ENCODE assay signal across 1 cellular context in genomic region chr2:170139276-170139967, GRCh38.
TF ChIP-seq lines count a peak whose summit lies in the region.

No MANE protein-coding gene starts in this region.

TF ChIP-seq in K562, 482 proteins besides CTCF, POLR2A, EP300 and RAD21 (continued from another document and continues in another):
- TF ChIP-seq, protein P1, sequence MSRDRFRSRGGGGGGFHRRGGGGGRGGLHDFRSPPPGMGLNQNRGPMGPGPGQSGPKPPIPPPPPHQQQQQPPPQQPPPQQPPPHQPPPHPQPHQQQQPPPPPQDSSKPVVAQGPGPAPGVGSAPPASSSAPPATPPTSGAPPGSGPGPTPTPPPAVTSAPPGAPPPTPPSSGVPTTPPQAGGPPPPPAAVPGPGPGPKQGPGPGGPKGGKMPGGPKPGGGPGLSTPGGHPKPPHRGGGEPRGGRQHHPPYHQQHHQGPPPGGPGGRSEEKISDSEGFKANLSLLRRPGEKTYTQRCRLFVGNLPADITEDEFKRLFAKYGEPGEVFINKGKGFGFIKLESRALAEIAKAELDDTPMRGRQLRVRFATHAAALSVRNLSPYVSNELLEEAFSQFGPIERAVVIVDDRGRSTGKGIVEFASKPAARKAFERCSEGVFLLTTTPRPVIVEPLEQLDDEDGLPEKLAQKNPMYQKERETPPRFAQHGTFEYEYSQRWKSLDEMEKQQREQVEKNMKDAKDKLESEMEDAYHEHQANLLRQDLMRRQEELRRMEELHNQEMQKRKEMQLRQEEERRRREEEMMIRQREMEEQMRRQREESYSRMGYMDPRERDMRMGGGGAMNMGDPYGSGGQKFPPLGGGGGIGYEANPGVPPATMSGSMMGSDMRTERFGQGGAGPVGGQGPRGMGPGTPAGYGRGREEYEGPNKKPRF (IDR thresholded peaks at IDR 0.05; ENCODE audit: low read depth, low read length): no peak
- TF ChIP-seq, protein P2, sequence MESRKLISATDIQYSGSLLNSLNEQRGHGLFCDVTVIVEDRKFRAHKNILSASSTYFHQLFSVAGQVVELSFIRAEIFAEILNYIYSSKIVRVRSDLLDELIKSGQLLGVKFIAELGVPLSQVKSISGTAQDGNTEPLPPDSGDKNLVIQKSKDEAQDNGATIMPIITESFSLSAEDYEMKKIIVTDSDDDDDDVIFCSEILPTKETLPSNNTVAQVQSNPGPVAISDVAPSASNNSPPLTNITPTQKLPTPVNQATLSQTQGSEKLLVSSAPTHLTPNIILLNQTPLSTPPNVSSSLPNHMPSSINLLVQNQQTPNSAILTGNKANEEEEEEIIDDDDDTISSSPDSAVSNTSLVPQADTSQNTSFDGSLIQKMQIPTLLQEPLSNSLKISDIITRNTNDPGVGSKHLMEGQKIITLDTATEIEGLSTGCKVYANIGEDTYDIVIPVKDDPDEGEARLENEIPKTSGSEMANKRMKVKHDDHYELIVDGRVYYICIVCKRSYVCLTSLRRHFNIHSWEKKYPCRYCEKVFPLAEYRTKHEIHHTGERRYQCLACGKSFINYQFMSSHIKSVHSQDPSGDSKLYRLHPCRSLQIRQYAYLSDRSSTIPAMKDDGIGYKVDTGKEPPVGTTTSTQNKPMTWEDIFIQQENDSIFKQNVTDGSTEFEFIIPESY (CRISPR knock-in tag; IDR thresholded peaks at IDR 0.05): no peak
- TF ChIP-seq ZNF668 (CRISPR knock-in tag; IDR thresholded peaks at IDR 0.05): 0 out of 2 replicates have a peak, but pooled peaks have one; percentile 19
- TF ChIP-seq HDAC1 (IDR thresholded peaks at IDR 0.05): peak in 1 of 2 experiments; percentile 64; a peak in 1 of 4 replicates
- TF ChIP-seq BCOR (IDR thresholded peaks at IDR 0.05): 0 out of 2 replicates have a peak, but pooled peaks have one; percentile 9
- TF ChIP-seq MTA1 (IDR thresholded peaks at IDR 0.05; ENCODE audit: borderline replicate concordance): 0 out of 2 replicates have a peak, but pooled peaks have one; percentile 70
- TF ChIP-seq TCF7 (IDR thresholded peaks at IDR 0.05; ENCODE audit: borderline replicate concordance): no peak
- TF ChIP-seq TEAD4 (IDR thresholded peaks at IDR 0.05; ENCODE audit: low read length): peak; percentile 75
- no peak for TF ChIP-seq TEAD4 (CRISPR knock-in tag; IDR thresholded peaks at IDR 0.05; ENCODE audit: borderline replicate concordance)
- 0 out of 2 replicates have a peak, but pooled peaks have one; percentile 37 for TF ChIP-seq HLTF (IDR thresholded peaks at IDR 0.05)
- TF ChIP-seq ZNF589 (CRISPR knock-in tag; IDR thresholded peaks at IDR 0.05; ENCODE audit: low read depth): peak; percentile 31; the same call in 1 of the 2 replicates
- TF ChIP-seq DPF2 (IDR thresholded peaks at IDR 0.05): peak; percentile 60
- peak in 1 of 2 experiments; percentile 31; a peak in 2 of 4 replicates for TF ChIP-seq NRF1 (conservative IDR thresholded peaks at IDR 0.05 in 1 of 2, IDR thresholded peaks at IDR 0.05 in 1 of 2)
- TF ChIP-seq ATF1 (CRISPR knock-in tag; IDR thresholded peaks at IDR 0.05): no peak
- TF ChIP-seq ATF1 (tag; IDR thresholded peaks at IDR 0.05): peak; percentile 61; the same call in 1 of the 2 replicates
- 0 out of 2 replicates have a peak, but pooled peaks have one; percentile 47 for TF ChIP-seq GATAD2B (IDR thresholded peaks at IDR 0.05; ENCODE audit: borderline replicate concordance)
- TF ChIP-seq FOXK2 (conservative IDR thresholded peaks at IDR 0.05 in 1 of 2, IDR thresholded peaks at IDR 0.05 in 1 of 2; ENCODE audit: low read depth in 2 of 2): peak in 1 of 2 experiments; percentile 70; a peak in 2 of 4 replicates
- TF ChIP-seq STAT5B (CRISPR knock-in tag; IDR thresholded peaks at IDR 0.05): no peak
- no peak for TF ChIP-seq CSDE1 (IDR thresholded peaks at IDR 0.05)
- no peak for TF ChIP-seq SMAD3 (CRISPR knock-in tag; conservative IDR thresholded peaks at IDR 0.05)
- no peak for TF ChIP-seq SIN3A (IDR thresholded peaks at IDR 0.05; ENCODE audit: borderline replicate concordance in 2 of 2, control insufficient read depth in 1 of 2, low read depth in 2 of 2, low read length in 2 of 2)
- peak; percentile 79; the same call in 1 of the 2 replicates for TF ChIP-seq ELF4 (CRISPR knock-in tag; IDR thresholded peaks at IDR 0.05)
- TF ChIP-seq, protein P3, sequence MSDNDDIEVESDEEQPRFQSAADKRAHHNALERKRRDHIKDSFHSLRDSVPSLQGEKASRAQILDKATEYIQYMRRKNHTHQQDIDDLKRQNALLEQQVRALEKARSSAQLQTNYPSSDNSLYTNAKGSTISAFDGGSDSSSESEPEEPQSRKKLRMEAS (CRISPR knock-in tag; IDR thresholded peaks at IDR 0.05): no peak
- TF ChIP-seq MAZ (CRISPR knock-in tag; conservative IDR thresholded peaks at IDR 0.05 in 1 of 2, IDR thresholded peaks at IDR 0.05 in 1 of 2): peak in 1 of 2 experiments; percentile 45; a peak in 2 of 4 replicates
- TF ChIP-seq, protein P4, sequence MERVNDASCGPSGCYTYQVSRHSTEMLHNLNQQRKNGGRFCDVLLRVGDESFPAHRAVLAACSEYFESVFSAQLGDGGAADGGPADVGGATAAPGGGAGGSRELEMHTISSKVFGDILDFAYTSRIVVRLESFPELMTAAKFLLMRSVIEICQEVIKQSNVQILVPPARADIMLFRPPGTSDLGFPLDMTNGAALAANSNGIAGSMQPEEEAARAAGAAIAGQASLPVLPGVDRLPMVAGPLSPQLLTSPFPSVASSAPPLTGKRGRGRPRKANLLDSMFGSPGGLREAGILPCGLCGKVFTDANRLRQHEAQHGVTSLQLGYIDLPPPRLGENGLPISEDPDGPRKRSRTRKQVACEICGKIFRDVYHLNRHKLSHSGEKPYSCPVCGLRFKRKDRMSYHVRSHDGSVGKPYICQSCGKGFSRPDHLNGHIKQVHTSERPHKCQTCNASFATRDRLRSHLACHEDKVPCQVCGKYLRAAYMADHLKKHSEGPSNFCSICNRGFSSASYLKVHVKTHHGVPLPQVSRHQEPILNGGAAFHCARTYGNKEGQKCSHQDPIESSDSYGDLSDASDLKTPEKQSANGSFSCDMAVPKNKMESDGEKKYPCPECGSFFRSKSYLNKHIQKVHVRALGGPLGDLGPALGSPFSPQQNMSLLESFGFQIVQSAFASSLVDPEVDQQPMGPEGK (CRISPR knock-in tag; IDR thresholded peaks at IDR 0.05; ENCODE audit: borderline replicate concordance): no peak
- no peak for TF ChIP-seq GABPB2 (CRISPR knock-in tag; conservative IDR thresholded peaks at IDR 0.05)
- no peak for TF ChIP-seq SNRNP70 (optimal IDR thresholded peaks at IDR 0.05; ENCODE audit: low read depth, low read length)
- TF ChIP-seq CTBP1 (IDR thresholded peaks at IDR 0.05; ENCODE audit: borderline replicate concordance): peak; percentile 92
- TF ChIP-seq FOXK1 (CRISPR knock-in tag; IDR thresholded peaks at IDR 0.05; ENCODE audit: borderline replicate concordance): no peak
- TF ChIP-seq XRCC5 (IDR thresholded peaks at IDR 0.05; ENCODE audit: low read depth, low read length): no peak
- no peak for TF ChIP-seq NCOA2 (IDR thresholded peaks at IDR 0.05; ENCODE audit: partially characterized antibody in 2 of 2)
- TF ChIP-seq DDX20 (tag; IDR thresholded peaks at IDR 0.05; ENCODE audit: low read depth): no peak
- TF ChIP-seq TAL1 (IDR thresholded peaks at IDR 0.05): peak; percentile 44
- TF ChIP-seq TGIF2 (CRISPR knock-in tag; IDR thresholded peaks at IDR 0.05): no peak
- TF ChIP-seq, protein P5, sequence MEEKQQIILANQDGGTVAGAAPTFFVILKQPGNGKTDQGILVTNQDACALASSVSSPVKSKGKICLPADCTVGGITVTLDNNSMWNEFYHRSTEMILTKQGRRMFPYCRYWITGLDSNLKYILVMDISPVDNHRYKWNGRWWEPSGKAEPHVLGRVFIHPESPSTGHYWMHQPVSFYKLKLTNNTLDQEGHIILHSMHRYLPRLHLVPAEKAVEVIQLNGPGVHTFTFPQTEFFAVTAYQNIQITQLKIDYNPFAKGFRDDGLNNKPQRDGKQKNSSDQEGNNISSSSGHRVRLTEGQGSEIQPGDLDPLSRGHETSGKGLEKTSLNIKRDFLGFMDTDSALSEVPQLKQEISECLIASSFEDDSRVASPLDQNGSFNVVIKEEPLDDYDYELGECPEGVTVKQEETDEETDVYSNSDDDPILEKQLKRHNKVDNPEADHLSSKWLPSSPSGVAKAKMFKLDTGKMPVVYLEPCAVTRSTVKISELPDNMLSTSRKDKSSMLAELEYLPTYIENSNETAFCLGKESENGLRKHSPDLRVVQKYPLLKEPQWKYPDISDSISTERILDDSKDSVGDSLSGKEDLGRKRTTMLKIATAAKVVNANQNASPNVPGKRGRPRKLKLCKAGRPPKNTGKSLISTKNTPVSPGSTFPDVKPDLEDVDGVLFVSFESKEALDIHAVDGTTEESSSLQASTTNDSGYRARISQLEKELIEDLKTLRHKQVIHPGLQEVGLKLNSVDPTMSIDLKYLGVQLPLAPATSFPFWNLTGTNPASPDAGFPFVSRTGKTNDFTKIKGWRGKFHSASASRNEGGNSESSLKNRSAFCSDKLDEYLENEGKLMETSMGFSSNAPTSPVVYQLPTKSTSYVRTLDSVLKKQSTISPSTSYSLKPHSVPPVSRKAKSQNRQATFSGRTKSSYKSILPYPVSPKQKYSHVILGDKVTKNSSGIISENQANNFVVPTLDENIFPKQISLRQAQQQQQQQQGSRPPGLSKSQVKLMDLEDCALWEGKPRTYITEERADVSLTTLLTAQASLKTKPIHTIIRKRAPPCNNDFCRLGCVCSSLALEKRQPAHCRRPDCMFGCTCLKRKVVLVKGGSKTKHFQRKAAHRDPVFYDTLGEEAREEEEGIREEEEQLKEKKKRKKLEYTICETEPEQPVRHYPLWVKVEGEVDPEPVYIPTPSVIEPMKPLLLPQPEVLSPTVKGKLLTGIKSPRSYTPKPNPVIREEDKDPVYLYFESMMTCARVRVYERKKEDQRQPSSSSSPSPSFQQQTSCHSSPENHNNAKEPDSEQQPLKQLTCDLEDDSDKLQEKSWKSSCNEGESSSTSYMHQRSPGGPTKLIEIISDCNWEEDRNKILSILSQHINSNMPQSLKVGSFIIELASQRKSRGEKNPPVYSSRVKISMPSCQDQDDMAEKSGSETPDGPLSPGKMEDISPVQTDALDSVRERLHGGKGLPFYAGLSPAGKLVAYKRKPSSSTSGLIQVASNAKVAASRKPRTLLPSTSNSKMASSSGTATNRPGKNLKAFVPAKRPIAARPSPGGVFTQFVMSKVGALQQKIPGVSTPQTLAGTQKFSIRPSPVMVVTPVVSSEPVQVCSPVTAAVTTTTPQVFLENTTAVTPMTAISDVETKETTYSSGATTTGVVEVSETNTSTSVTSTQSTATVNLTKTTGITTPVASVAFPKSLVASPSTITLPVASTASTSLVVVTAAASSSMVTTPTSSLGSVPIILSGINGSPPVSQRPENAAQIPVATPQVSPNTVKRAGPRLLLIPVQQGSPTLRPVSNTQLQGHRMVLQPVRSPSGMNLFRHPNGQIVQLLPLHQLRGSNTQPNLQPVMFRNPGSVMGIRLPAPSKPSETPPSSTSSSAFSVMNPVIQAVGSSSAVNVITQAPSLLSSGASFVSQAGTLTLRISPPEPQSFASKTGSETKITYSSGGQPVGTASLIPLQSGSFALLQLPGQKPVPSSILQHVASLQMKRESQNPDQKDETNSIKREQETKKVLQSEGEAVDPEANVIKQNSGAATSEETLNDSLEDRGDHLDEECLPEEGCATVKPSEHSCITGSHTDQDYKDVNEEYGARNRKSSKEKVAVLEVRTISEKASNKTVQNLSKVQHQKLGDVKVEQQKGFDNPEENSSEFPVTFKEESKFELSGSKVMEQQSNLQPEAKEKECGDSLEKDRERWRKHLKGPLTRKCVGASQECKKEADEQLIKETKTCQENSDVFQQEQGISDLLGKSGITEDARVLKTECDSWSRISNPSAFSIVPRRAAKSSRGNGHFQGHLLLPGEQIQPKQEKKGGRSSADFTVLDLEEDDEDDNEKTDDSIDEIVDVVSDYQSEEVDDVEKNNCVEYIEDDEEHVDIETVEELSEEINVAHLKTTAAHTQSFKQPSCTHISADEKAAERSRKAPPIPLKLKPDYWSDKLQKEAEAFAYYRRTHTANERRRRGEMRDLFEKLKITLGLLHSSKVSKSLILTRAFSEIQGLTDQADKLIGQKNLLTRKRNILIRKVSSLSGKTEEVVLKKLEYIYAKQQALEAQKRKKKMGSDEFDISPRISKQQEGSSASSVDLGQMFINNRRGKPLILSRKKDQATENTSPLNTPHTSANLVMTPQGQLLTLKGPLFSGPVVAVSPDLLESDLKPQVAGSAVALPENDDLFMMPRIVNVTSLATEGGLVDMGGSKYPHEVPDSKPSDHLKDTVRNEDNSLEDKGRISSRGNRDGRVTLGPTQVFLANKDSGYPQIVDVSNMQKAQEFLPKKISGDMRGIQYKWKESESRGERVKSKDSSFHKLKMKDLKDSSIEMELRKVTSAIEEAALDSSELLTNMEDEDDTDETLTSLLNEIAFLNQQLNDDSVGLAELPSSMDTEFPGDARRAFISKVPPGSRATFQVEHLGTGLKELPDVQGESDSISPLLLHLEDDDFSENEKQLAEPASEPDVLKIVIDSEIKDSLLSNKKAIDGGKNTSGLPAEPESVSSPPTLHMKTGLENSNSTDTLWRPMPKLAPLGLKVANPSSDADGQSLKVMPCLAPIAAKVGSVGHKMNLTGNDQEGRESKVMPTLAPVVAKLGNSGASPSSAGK (IDR thresholded peaks at IDR 0.05): peak; percentile 47; the same call in 1 of the 2 replicates
- no peak for TF ChIP-seq CBX5 (IDR thresholded peaks at IDR 0.05; ENCODE audit: borderline replicate concordance, low read depth)
- no peak for TF ChIP-seq SNIP1 (IDR thresholded peaks at IDR 0.05; ENCODE audit: low read depth)
- TF ChIP-seq AFF1 (IDR thresholded peaks at IDR 0.05; ENCODE audit: low read depth in 1 of 2, partially characterized antibody in 2 of 2): peak in 1 of 2 experiments; percentile 18
